ENCODE assay signal across 32 cellular contexts in genomic region chr2:173305303-173305702, GRCh38. TPM values are rescaled to one million over a fixed set of nuclear protein-coding genes. Genes with fewer than 3 reads are reported as not detected.
"Had no signal": no experiment of that assay in that cellular context is flagged by ENCODE, and none has a peak within 500 bp of the region (broad histone marks: within the 10 kb centered on the region; RNA-seq: fewer than 3 reads in every experiment).

No MANE protein-coding gene starts in this region.

- H3K4me3 ChIP-seq: ascending aorta, coronary artery, dorsolateral prefrontal cortex, esophagus muscularis mucosa, gastrocnemius medialis, heart left ventricle had no signal

- H3K36me3 ChIP-seq: ascending aorta, brain microvascular endothelial cell, esophagus muscularis mucosa, gastrocnemius medialis, heart left ventricle had no signal

- H3K4me3 Mint-ChIP-seq: activated CD4-positive, alpha-beta memory T cell treated with anti-CD3 and anti-CD28 coated beads, Interleukin-2, amount 10 ng/mL, durations not matched to agents 7 days and 5 days; activated CD4-positive, alpha-beta T cell treated with anti-CD3 and anti-CD28 coated beads, Interleukin-2, amount 10 ng/mL, durations not matched to agents 7 days and 5 days; activated naive CD4-positive, alpha-beta T cell treated with anti-CD3 and anti-CD28 coated beads, Interleukin-2, amount 10 ng/mL, durations not matched to agents 7 days and 5 days; activated naive CD8-positive, alpha-beta T cell treated with anti-CD3 and anti-CD28 coated beads, Interleukin-2, amount 10 ng/mL, durations not matched to agents 7 days and 5 days; activated T-cell treated with anti-CD3 and anti-CD28 coated beads, Interleukin-2, amount 50 U/mL, for 24 hours; activated T-cell treated with anti-CD3 and anti-CD28 coated beads, Interleukin-2, amount 50 U/mL, for 72 hours; central memory CD8-positive, alpha-beta T cell; dendritic cell treated with granulocyte-macrophage colony-stimulating factor and Interleukin-4, amounts not matched to agents 40 ng/mL and 50 ng/mL, for 4 days; T-cell; T-helper 1 cell treated with Interleukin-12 subunit alpha and Interleukin-12 subunit beta and Interleukin-4 antibody, amounts not matched to agents 30 μg/mL and 1 μg/mL, for 36 hours; T-helper 2 cell treated with Interferon-gamma antibody and Interleukin-4, amounts not matched to agents 5 μg/mL and 100 μg/mL, for 36 hours had no signal

- DNase-seq: activated CD4-positive, alpha-beta memory T cell treated with anti-CD3 and anti-CD28 coated beads, Interleukin-2, amount 10 ng/mL, durations not matched to agents 7 days and 5 days; activated CD4-positive, alpha-beta T cell treated with anti-CD3 and anti-CD28 coated beads for 1 hour; activated CD4-positive, alpha-beta T cell treated with anti-CD3 and anti-CD28 coated beads for 4 hours; activated CD4-positive, alpha-beta T cell treated with anti-CD3 and anti-CD28 coated beads, Interleukin-2, amount 10 ng/mL, durations not matched to agents 7 days and 5 days; activated CD4-positive, alpha-beta T cell treated with anti-CD3 and anti-CD28 coated beads, Interleukin-2, amount 50 U/mL, for 4 hours; activated CD8-positive, alpha-beta memory T cell treated with anti-CD3 and anti-CD28 coated beads, Interleukin-2, amount 50 U/mL, for 48 hours; activated gamma-delta T cell; activated naive CD4-positive, alpha-beta T cell; activated naive CD4-positive, alpha-beta T cell treated with anti-CD3 and anti-CD28 coated beads, Interleukin-2, amount 10 ng/mL, durations not matched to agents 7 days and 5 days; activated naive CD8-positive, alpha-beta T cell treated with anti-CD3 and anti-CD28 coated beads, Interleukin-2, amount 10 ng/mL, durations not matched to agents 7 days and 5 days; activated T-cell treated with anti-CD3 and anti-CD28 coated beads for 4 hours; activated T-cell treated with anti-CD3 and anti-CD28 coated beads, Interleukin-2, amount 50 U/mL, for 24 hours; activated T-cell treated with anti-CD3 and anti-CD28 coated beads, Interleukin-2, amount 50 U/mL, for 72 hours; brain microvascular endothelial cell; dorsolateral prefrontal cortex; effector memory CD4-positive, alpha-beta T cell; erythroblast; foreskin keratinocyte; gastrocnemius medialis; glutamatergic neuron; heart left ventricle; T-cell; T1000 had no signal

- H3K36me3 Mint-ChIP-seq: activated naive CD4-positive, alpha-beta T cell treated with anti-CD3 and anti-CD28 coated beads, Interleukin-2, amount 10 ng/mL, durations not matched to agents 7 days and 5 days; activated naive CD8-positive, alpha-beta T cell treated with anti-CD3 and anti-CD28 coated beads, Interleukin-2, amount 10 ng/mL, durations not matched to agents 7 days and 5 days; T-cell had no signal

- H3K27ac ChIP-seq: ascending aorta, brain microvascular endothelial cell, coronary artery, dorsolateral prefrontal cortex, esophagus muscularis mucosa, foreskin keratinocyte, gastrocnemius medialis, heart left ventricle had no signal

- ATAC-seq: activated naive CD4-positive, alpha-beta T cell treated with anti-CD3 and anti-CD28 coated beads, Interleukin-2, amount 50 U/mL, for 72 hours; activated T-cell treated with anti-CD3 and anti-CD28 coated beads, Interleukin-2, amount 50 U/mL, for 72 hours; foreskin keratinocyte; gastrocnemius medialis; heart left ventricle; T-cell had no signal

- H3K27me3 Mint-ChIP-seq: activated CD4-positive, alpha-beta memory T cell treated with anti-CD3 and anti-CD28 coated beads, Interleukin-2, amount 10 ng/mL, durations not matched to agents 7 days and 5 days; activated CD4-positive, alpha-beta T cell treated with anti-CD3 and anti-CD28 coated beads, Interleukin-2, amount 10 ng/mL, durations not matched to agents 7 days and 5 days; activated naive CD8-positive, alpha-beta T cell treated with anti-CD3 and anti-CD28 coated beads, Interleukin-2, amount 10 ng/mL, durations not matched to agents 7 days and 5 days; activated T-cell treated with anti-CD3 and anti-CD28 coated beads, Interleukin-2, amount 50 U/mL, for 24 hours; central memory CD8-positive, alpha-beta T cell; dendritic cell treated with granulocyte-macrophage colony-stimulating factor and Interleukin-4, amounts not matched to agents 40 ng/mL and 50 ng/mL, for 4 days; T-cell had no signal

- H3K27ac Mint-ChIP-seq: activated CD4-positive, alpha-beta memory T cell treated with anti-CD3 and anti-CD28 coated beads, Interleukin-2, amount 10 ng/mL, durations not matched to agents 7 days and 5 days; activated CD4-positive, alpha-beta T cell treated with anti-CD3 and anti-CD28 coated beads, Interleukin-2, amount 10 ng/mL, durations not matched to agents 7 days and 5 days; activated naive CD4-positive, alpha-beta T cell treated with anti-CD3 and anti-CD28 coated beads, Interleukin-2, amount 10 ng/mL, durations not matched to agents 7 days and 5 days; activated naive CD8-positive, alpha-beta T cell treated with anti-CD3 and anti-CD28 coated beads, Interleukin-2, amount 10 ng/mL, durations not matched to agents 7 days and 5 days; activated T-cell treated with anti-CD3 and anti-CD28 coated beads, Interleukin-2, amount 50 U/mL, for 24 hours; activated T-cell treated with anti-CD3 and anti-CD28 coated beads, Interleukin-2, amount 50 U/mL, for 72 hours; dendritic cell treated with granulocyte-macrophage colony-stimulating factor and Interleukin-4, amounts not matched to agents 40 ng/mL and 50 ng/mL, for 4 days; T-cell; T-helper 1 cell treated with Interleukin-12 subunit alpha and Interleukin-12 subunit beta and Interleukin-4 antibody, amounts not matched to agents 30 μg/mL and 1 μg/mL, for 36 hours; T-helper 2 cell treated with Interferon-gamma antibody and Interleukin-4, amounts not matched to agents 5 μg/mL and 100 μg/mL, for 36 hours had no signal

- H3K4me1 Mint-ChIP-seq: activated CD4-positive, alpha-beta memory T cell treated with anti-CD3 and anti-CD28 coated beads, Interleukin-2, amount 10 ng/mL, durations not matched to agents 7 days and 5 days; activated CD4-positive, alpha-beta T cell treated with anti-CD3 and anti-CD28 coated beads, Interleukin-2, amount 10 ng/mL, durations not matched to agents 7 days and 5 days; activated naive CD4-positive, alpha-beta T cell treated with anti-CD3 and anti-CD28 coated beads, Interleukin-2, amount 10 ng/mL, durations not matched to agents 7 days and 5 days; activated naive CD8-positive, alpha-beta T cell treated with anti-CD3 and anti-CD28 coated beads, Interleukin-2, amount 10 ng/mL, durations not matched to agents 7 days and 5 days; central memory CD8-positive, alpha-beta T cell; T-cell had no signal

- H3K9me3 ChIP-seq: ascending aorta, gastrocnemius medialis had no signal

- FAIRE-seq: bronchial epithelial cell had no signal

- H3K4me1 ChIP-seq: ascending aorta, esophagus muscularis mucosa, foreskin keratinocyte, gastrocnemius medialis, heart left ventricle had no signal

- H3K9me3 Mint-ChIP-seq: central memory CD8-positive, alpha-beta T cell had no signal

- H3K27me3 ChIP-seq: ascending aorta, brain microvascular endothelial cell, esophagus muscularis mucosa, foreskin keratinocyte, gastrocnemius medialis, heart left ventricle had no signal

RNA-seq across cellular contexts. Expression of gene CDCA7, which starts 49.4 kb away (rescaled TPM):
- total RNA-seq: ascending aorta had no signal
